Comparison of ENCODE assay signal across 12 cellular contexts in genomic region chr5:54738118-54738972, GRCh38.
DNase-seq lines count a peak whose midpoint lies in the region; ATAC-seq, FAIRE-seq and TF ChIP-seq lines count a peak whose summit lies in the region.
"Had no signal": no experiment of that assay in that cellular context is flagged by ENCODE, and none has a peak within 500 bp of the region (broad histone marks: within the 10 kb centered on the region; RNA-seq: fewer than 3 reads in every experiment).

No MANE protein-coding gene starts in this region.

- H3K4me3 ChIP-seq in BE2C (ENCODE audit: low read depth, low read length) (no peak overlapping the region), endothelial cell of umbilical vein (replicated peaks in 1 of 3; ENCODE audit: insufficient read depth in 1 of 3, low read depth in 1 of 3, low read length in 3 of 3) (no peak overlapping the region)

- H3K4me1 ChIP-seq in BE2C = peaks cover 8% of the 10 kb centered on the region; the same call in 1 of the 2 replicates
- peaks cover 12% of the 10 kb centered on the region for H3K4me1 ChIP-seq in endothelial cell of umbilical vein (ENCODE audit: control insufficient read depth, extremely low read depth, insufficient read depth, low read length)

- H3K9me3 Mint-ChIP-seq in chondrocyte (ENCODE audit: low read depth) = no peaks in the 10 kb centered on the region
- H3K9me3 Mint-ChIP-seq: activated T-cell treated with anti-CD3 and anti-CD28 coated beads, Interleukin-2, amount 50 U/mL, for 24 hours; neural crest cell had no signal

- no peak overlapping the region for H2AFZ ChIP-seq in endothelial cell of umbilical vein (ENCODE audit: low read depth, low read length)

- CTCF ChIA-PET in endothelial cell of umbilical vein (lab: Charles Lee) = interaction anchor here (1.2 kb wide), 1 partner anchor 10 kb away, joined by 4 read pairs; no protein-coding TSS in a partner anchor

- no peak overlapping the region for H3K27ac Mint-ChIP-seq in chondrocyte (ENCODE audit: unreplicated experiment)
- H3K27ac Mint-ChIP-seq: activated T-cell treated with anti-CD3 and anti-CD28 coated beads, Interleukin-2, amount 50 U/mL, for 24 hours had no signal

- DNase-seq in BE2C (peak; percentile 39), M059J (ENCODE audit: low read depth) (peak; percentile 82), endothelial cell of umbilical vein (ENCODE audit: low read depth, low spot score) (peak; percentile 15), myocyte (ENCODE audit: low read depth) (peak; percentile 62), chondrocyte (ENCODE audit: low spot score) (no peak), NCI-H146 treated with DMSO at 0.1 percent for 48 hours (lab: John Stamatoyannopoulos, UW; ENCODE audit: unreplicated experiment) (no peak), NCI-H1105 (lab: John Stamatoyannopoulos, UW) (no peak)
- DNase-seq: activated T-cell treated with anti-CD3 and anti-CD28 coated beads, Interleukin-2, amount 50 U/mL, for 24 hours had no signal

- no peaks in the 10 kb centered on the region for H3K36me3 Mint-ChIP-seq in chondrocyte (ENCODE audit: low read depth)

- H3K79me2 ChIP-seq in endothelial cell of umbilical vein (ENCODE audit: control insufficient read depth, insufficient read depth, low read length) = no peaks in the 10 kb centered on the region

- H3K27me3 Mint-ChIP-seq in chondrocyte (ENCODE audit: low read depth) = no peaks in the 10 kb centered on the region

- no peak overlapping the region for H3K9ac ChIP-seq in endothelial cell of umbilical vein (replicated peaks; ENCODE audit: extremely low read depth, insufficient read depth, low read length)

- dilution Hi-C loops in endothelial cell of umbilical vein (cut with MboI; ENCODE audit: extremely low pct_ligation_motif_present, low sequenced_read_pairs) = no loop called here

- H3K9me3 ChIP-seq in BE2C (no peaks in the 10 kb centered on the region), endothelial cell of umbilical vein (replicated peaks; ENCODE audit: control insufficient read depth, insufficient read depth, low read length) (no peaks in the 10 kb centered on the region)

- intact Hi-C loops in endothelial cell of umbilical vein (cut with micrococcal nuclease) = no loop called here

- no peak overlapping the region for H3K4me3 Mint-ChIP-seq in chondrocyte (ENCODE audit: unreplicated experiment)
- H3K4me3 Mint-ChIP-seq: activated T-cell treated with anti-CD3 and anti-CD28 coated beads, Interleukin-2, amount 50 U/mL, for 24 hours; neural crest cell had no signal

- H3K9me1 ChIP-seq in endothelial cell of umbilical vein (replicated peaks; ENCODE audit: control insufficient read depth, extremely low read depth, insufficient read depth, low read length) = no peaks in the 10 kb centered on the region

- no peaks in the 10 kb centered on the region for H3K27me3 ChIP-seq in BE2C
- no peaks in the 10 kb centered on the region for H3K27me3 ChIP-seq in endothelial cell of umbilical vein (ENCODE audit: control insufficient read depth in 2 of 2, insufficient read depth in 2 of 2, low read length in 2 of 2)

- FAIRE-seq in endothelial cell of umbilical vein (lab: Jason Lieb, UNC) = no peak
- FAIRE-seq: D721Med had no signal

- no peak overlapping the region for H3K27ac ChIP-seq in endothelial cell of umbilical vein (ENCODE audit: insufficient read depth, low read depth, low read length)
- H3K27ac ChIP-seq: RWPE1 had no signal

- no TSS peak for BruUV-seq in endothelial cell of umbilical vein (replicated peaks; lab: Mats Ljungman, UMichigan)

- TF ChIP-seq CTCF in BE2C (IDR thresholded peaks at IDR 0.05; ENCODE audit: low read depth, low read length) (no peak), endothelial cell of umbilical vein (IDR thresholded peaks at IDR 0.05; ENCODE audit: extremely low read depth in 1 of 2, insufficient read depth in 1 of 2, low read depth in 1 of 2, low read length in 2 of 2) (no peak), chondrocyte (IDR thresholded peaks at IDR 0.05) (no peak)

- TF ChIP-seq POLR2A in endothelial cell of umbilical vein (IDR thresholded peaks at IDR 0.05; ENCODE audit: low read depth, low read length) = no peak

- POLR2A ChIA-PET in endothelial cell of umbilical vein (lab: Charles Lee) = interaction anchor here (0.5 kb wide), 1 partner anchor 530 kb away, joined by 3 read pairs; no protein-coding TSS in a partner anchor

- ATAC-seq in GM19397 (IDR thresholded peaks at IDR 0.05; ENCODE audit: unreplicated experiment) = no peak

- peaks cover 12% of the 10 kb centered on the region for H3K4me1 Mint-ChIP-seq in chondrocyte (ENCODE audit: low read depth)

- H3K4me2 ChIP-seq in endothelial cell of umbilical vein (ENCODE audit: insufficient read depth, low read length) = no peak overlapping the region

- H3K36me3 ChIP-seq in BE2C (no peaks in the 10 kb centered on the region), endothelial cell of umbilical vein (ENCODE audit: control insufficient read depth in 2 of 2, extremely low read depth in 1 of 2, insufficient read depth in 2 of 2, low read length in 2 of 2) (no peaks in the 10 kb centered on the region)

- H4K20me1 ChIP-seq in endothelial cell of umbilical vein (replicated peaks; ENCODE audit: control insufficient read depth, extremely low read depth, insufficient read depth, low read length) = no peaks in the 10 kb centered on the region

TF ChIP-seq in endothelial cell of umbilical vein, 7 proteins besides CTCF, POLR2A, EP300 and RAD21:
- TF ChIP-seq MAX (IDR thresholded peaks at IDR 0.05; ENCODE audit: insufficient read depth, insufficient read length) = no peak
- no peak for TF ChIP-seq JUN (IDR thresholded peaks at IDR 0.05; ENCODE audit: borderline replicate concordance, insufficient read depth, insufficient read length, low read depth)
- TF ChIP-seq POLR2AphosphoS5 (IDR thresholded peaks at IDR 0.05; ENCODE audit: insufficient read depth, low read depth, low read length) = no peak
- TF ChIP-seq FOS (IDR thresholded peaks at IDR 0.05; ENCODE audit: borderline replicate concordance, insufficient read depth, low read length) = no peak
- no peak for TF ChIP-seq EZH2 (IDR thresholded peaks at IDR 0.05; ENCODE audit: borderline replicate concordance, low read depth, low read length, severe bottlenecking)
- TF ChIP-seq MYC (IDR thresholded peaks at IDR 0.05; ENCODE audit: low read depth, low read length) = no peak
- TF ChIP-seq GATA2 (IDR thresholded peaks at IDR 0.05; ENCODE audit: insufficient read depth, insufficient read length, low read depth, low read length) = no peak

Comparison
In these comparisons a context has a peak if more than half of its experiments do, and no peak if none do; other contexts are left out.
1. DNase-seq: peak in BE2C (single experiment), M059J (single experiment), endothelial cell of umbilical vein (single experiment) and myocyte (single experiment); none in chondrocyte (single experiment), NCI-H146 treated with DMSO at 0.1 percent for 48 hours (single experiment) and NCI-H1105 (single experiment).